ENCODE assay signal across 1 cellular context in genomic region chr14:60091550-60092511, GRCh38.
TF ChIP-seq lines count a peak whose summit lies in the region.

TSS of gene PCNX4 (plus strand) at chr14:60091923. CDS start at chr14:60107639, 15,716 bp downstream.

TF ChIP-seq in HepG2, 621 proteins besides CTCF, POLR2A, EP300 and RAD21 (continued from another document and continues in another):
- no peak for TF ChIP-seq PBX3 (CRISPR knock-in tag; IDR thresholded peaks at IDR 0.05; ENCODE audit: borderline replicate concordance)
- peak; percentile 92 for TF ChIP-seq ZSCAN29 (CRISPR knock-in tag; conservative IDR thresholded peaks at IDR 0.05)
- peak; percentile 75 for TF ChIP-seq ATF1 (CRISPR knock-in tag; IDR thresholded peaks at IDR 0.05)
- no peak for TF ChIP-seq AHR (CRISPR knock-in tag; IDR thresholded peaks at IDR 0.05)
- TF ChIP-seq ZC3H4 (CRISPR knock-in tag; IDR thresholded peaks at IDR 0.05; ENCODE audit: borderline replicate concordance), result no peak
- TF ChIP-seq TEF (CRISPR knock-in tag; IDR thresholded peaks at IDR 0.05), result peak; percentile 91; the same call in 1 of the 2 replicates
- TF ChIP-seq YY1 (IDR thresholded peaks at IDR 0.05; ENCODE audit: insufficient read depth, insufficient replicate concordance, low read depth, low read length), result peak; percentile 93
- TF ChIP-seq ARNTL (CRISPR knock-in tag; IDR thresholded peaks at IDR 0.05), result peak; percentile 86; the same call in 1 of the 2 replicates
- TF ChIP-seq SRSF4 (IDR thresholded peaks at IDR 0.05; ENCODE audit: low read depth, low read length, poor library complexity, severe bottlenecking), result no peak
- TF ChIP-seq MLXIP (CRISPR knock-in tag; IDR thresholded peaks at IDR 0.05; ENCODE audit: borderline replicate concordance), result no peak
- peak; percentile 94 for TF ChIP-seq KDM3A (CRISPR knock-in tag; IDR thresholded peaks at IDR 0.05; ENCODE audit: low read depth)
- no peak for TF ChIP-seq ZNF713 (CRISPR knock-in tag; IDR thresholded peaks at IDR 0.05)
- TF ChIP-seq HNF4A (CRISPR knock-in tag; IDR thresholded peaks at IDR 0.05), result peak; percentile 33
- TF ChIP-seq CHD4 (IDR thresholded peaks at IDR 0.05; ENCODE audit: borderline replicate concordance, low read length), result no peak
- TF ChIP-seq DZIP1 (CRISPR knock-in tag; IDR thresholded peaks at IDR 0.05), result no peak; the same call in none of the 2 replicates
- TF ChIP-seq CEBPZ (IDR thresholded peaks at IDR 0.05; ENCODE audit: low read length), result no peak
- peak; percentile 95; the same call in 1 of the 2 replicates for TF ChIP-seq ZNF337 (CRISPR knock-in tag; IDR thresholded peaks at IDR 0.05; ENCODE audit: borderline replicate concordance, low read depth)
- TF ChIP-seq TOE1 (CRISPR knock-in tag; IDR thresholded peaks at IDR 0.05), result no peak
- TF ChIP-seq HCFC1 (IDR thresholded peaks at IDR 0.05; ENCODE audit: low read depth, low read length), result peak; percentile 25; the same call in 1 of the 2 replicates
- TF ChIP-seq KIAA2018 (CRISPR knock-in tag; IDR thresholded peaks at IDR 0.05; ENCODE audit: borderline replicate concordance), result peak; percentile 75; the same call in 1 of the 2 replicates
- TF ChIP-seq NBN (conservative IDR thresholded peaks at IDR 0.05), result no peak
- no peak for TF ChIP-seq ZNF549 (CRISPR knock-in tag; IDR thresholded peaks at IDR 0.05)
- TF ChIP-seq ZBTB8A (CRISPR knock-in tag; IDR thresholded peaks at IDR 0.05; ENCODE audit: borderline replicate concordance, low read depth), result no peak
- peak; percentile 89; the same call in 1 of the 2 replicates for TF ChIP-seq ATF5 (CRISPR knock-in tag; IDR thresholded peaks at IDR 0.05; ENCODE audit: low read depth)
- TF ChIP-seq GZF1 (CRISPR knock-in tag; IDR thresholded peaks at IDR 0.05), result peak; percentile 92
- TF ChIP-seq KAT2B (IDR thresholded peaks at IDR 0.05; ENCODE audit: borderline replicate concordance, low read depth, low read length), result no peak
- TF ChIP-seq RXRB (CRISPR knock-in tag; IDR thresholded peaks at IDR 0.05; ENCODE audit: borderline replicate concordance), result peak; percentile 60; the same call in 1 of the 2 replicates
- TF ChIP-seq NFE2 (CRISPR knock-in tag; IDR thresholded peaks at IDR 0.05), result 0 out of 2 replicates have a peak, but pooled peaks have one; percentile 31
- 0 out of 2 replicates have a peak, but pooled peaks have one; percentile 76 for TF ChIP-seq ZNF205 (CRISPR knock-in tag; IDR thresholded peaks at IDR 0.05)
- peak; percentile 49; the same call in 1 of the 2 replicates for TF ChIP-seq NFYB (CRISPR knock-in tag; IDR thresholded peaks at IDR 0.05)
- TF ChIP-seq ZFP37 (CRISPR knock-in tag; IDR thresholded peaks at IDR 0.05; ENCODE audit: borderline replicate concordance), result 0 out of 2 replicates have a peak, but pooled peaks have one; percentile 19
- TF ChIP-seq ZNF704 (CRISPR knock-in tag; IDR thresholded peaks at IDR 0.05; ENCODE audit: borderline replicate concordance), result peak; percentile 98; the same call in 1 of the 2 replicates
- no peak for TF ChIP-seq MLLT10 (CRISPR knock-in tag; IDR thresholded peaks at IDR 0.05)
